In genomic region chr3:18444597-18445420, GRCh38 we compare ENCODE assay signal across 8 cellular contexts. TPM values are rescaled to one million over a fixed set of nuclear protein-coding genes. Genes with fewer than 3 reads are reported as not detected.
DNase-seq lines count a peak whose midpoint lies in the region; ATAC-seq, FAIRE-seq and TF ChIP-seq lines count a peak whose summit lies in the region.

No MANE protein-coding gene starts in this region.

- no peaks in the 10 kb centered on the region for H3K27me3 Mint-ChIP-seq in T-cell

- no peak overlapping the region for H3K4ac ChIP-seq in IMR-90 (ENCODE audit: low read depth, low read length)

- peaks cover 49 to 50% (median 49%) of the 10 kb centered on the region in 3 donors for H3K4me1 Mint-ChIP-seq in T-cell

- no peak overlapping the region for H3K14ac ChIP-seq in IMR-90 (replicated peaks; ENCODE audit: low read depth, low read length)

- WGBS in IMR-90 (ENCODE audit: extremely low coverage in 2 of 2, insufficient read length in 1 of 2), 2 experiments, result 1% methylated on average over 31 of the region's 116 CpGs; no CpG with 5 or more reads in 1 of the 2 experiments
- WGBS in iPS DF 6.9 (ENCODE audit: insufficient coverage, insufficient read length), result no CpG with 5 or more reads among the region's 116 CpGs

- H2BK120ac ChIP-seq in IMR-90 (ENCODE audit: low read depth, low read length), result no peak overlapping the region

- no peak overlapping the region for H2AK9ac ChIP-seq in IMR-90 (replicated peaks; ENCODE audit: low read depth, low read length, poor library complexity)

- H4K8ac ChIP-seq in IMR-90 (ENCODE audit: low read depth in 2 of 2, low read length in 2 of 2), result no peak overlapping the region

- H3K36me3 ChIP-seq in IMR-90 (ENCODE audit: control insufficient read depth, insufficient read depth, low read length) (no peaks in the 10 kb centered on the region), iPS DF 6.9 (ENCODE audit: control insufficient read depth, insufficient read depth, low read length) (no peaks in the 10 kb centered on the region; the same call in 1 of the 2 replicates), skeletal muscle satellite cell (ENCODE audit: insufficient read depth, low read length) (no peaks in the 10 kb centered on the region)

- peak overlapping the region; percentile 55 for H3K4me3 ChIP-seq in IMR-90 (ENCODE audit: insufficient read depth, low read depth, low read length)
- H3K4me3 ChIP-seq in iPS DF 6.9 (ENCODE audit: low read length), result peak overlapping the region; percentile 57
- H3K4me3 ChIP-seq in skeletal muscle satellite cell (ENCODE audit: low read length), result peak overlapping the region; percentile 69

- POLR2A ChIA-PET in IMR-90 (lab: Charles Lee; ENCODE audit: unreplicated experiment) (interaction anchor here (0.6 kb wide), 1 partner anchor 711 kb away, joined by 3 read pairs; no protein-coding TSS in a partner anchor), T-cell (lab: Charles Lee) (interaction anchor here (0.7 to 0.8 kb wide), 4 partner anchors 23 to 371 kb away, joined by 3 to 7 read pairs (median 4); no protein-coding TSS in a partner anchor)

- CTCF ChIA-PET in IMR-90 (lab: Yijun Ruan, JAX) (interaction anchor here (0.6 kb wide), 1 partner anchor 528 kb away, joined by 3 read pairs; no protein-coding TSS in a partner anchor), T-cell (lab: Charles Lee) (interaction anchor here in 1 of 2 donors (0.6 to 1.0 kb wide), 5 partner anchors 12 to 313 kb away, joined by 3 to 5 read pairs (median 4); no protein-coding TSS in a partner anchor)

- no peak overlapping the region for H2BK15ac ChIP-seq in IMR-90 (ENCODE audit: low read depth, low read length)

- H3K4me2 ChIP-seq in IMR-90 (ENCODE audit: low read depth, low read length), result peak overlapping the region; percentile 69
- peak overlapping the region; percentile 88 for H3K4me2 ChIP-seq in skeletal muscle satellite cell (ENCODE audit: low read length)

- intact Hi-C loops in IMR-90 (cut with micrococcal nuclease), result no loop called here

- no peak for DNase-seq in D721Med (ENCODE audit: insufficient read length, low spot score)
- DNase-seq in IMR-90, result peak; percentile 40
- peak; percentile 64 to 83 (median 74) for DNase-seq in T-cell
- no peak for DNase-seq in iPS DF 6.9 (ENCODE audit: low read depth, low spot score)
- DNase-seq in cortex of kidney (lab: John Stamatoyannopoulos, UW), result no peak

- H3K9me3 Mint-ChIP-seq in T-cell, result peaks cover under 1 to 18% (median 8%) of the 10 kb centered on the region in 3 donors

- no peak overlapping the region for H4K5ac ChIP-seq in IMR-90 (ENCODE audit: low read depth, low read length)

- peak; percentile 91 for ATAC-seq in GM21390 (IDR thresholded peaks at IDR 0.05; ENCODE audit: unreplicated experiment)
- ATAC-seq in IMR-90 (ENCODE audit: low read depth), result peak; percentile 98
- ATAC-seq in T-cell (replicated peaks in 1 of 4), result peak; percentile 72 to 79 (median 77)

- TF ChIP-seq POLR2A in IMR-90 (IDR thresholded peaks at IDR 0.05; ENCODE audit: low read depth, low read length), result no peak

- peaks cover 30% of the 10 kb centered on the region for H3K27me3 ChIP-seq in IMR-90 (ENCODE audit: control insufficient read depth, insufficient read depth, low read length)
- H3K27me3 ChIP-seq in iPS DF 6.9 (ENCODE audit: control insufficient read depth, insufficient read depth, low read length), result peaks cover 6% of the 10 kb centered on the region; the same call in 1 of the 2 replicates
- H3K27me3 ChIP-seq in skeletal muscle satellite cell (ENCODE audit: control insufficient read depth, insufficient read depth, low read length), result peaks cover 54% of the 10 kb centered on the region

- H2BK20ac ChIP-seq in IMR-90 (ENCODE audit: low read depth, low read length), result no peak overlapping the region

- no peaks in the 10 kb centered on the region for H3K9me3 ChIP-seq in IMR-90 (ENCODE audit: control insufficient read depth, insufficient read depth, low read length)
- H3K9me3 ChIP-seq in iPS DF 6.9 (ENCODE audit: control insufficient read depth, insufficient read depth, low read length), result no peaks in the 10 kb centered on the region
- H3K9me3 ChIP-seq in skeletal muscle satellite cell (replicated peaks; ENCODE audit: low read length), result no peaks in the 10 kb centered on the region

- H3K18ac ChIP-seq in IMR-90 (ENCODE audit: low read depth, low read length), result no peak overlapping the region

- peak overlapping the region; percentile 95 to 96 for H3K27ac Mint-ChIP-seq in T-cell

- no peak for FAIRE-seq in D721Med (lab: Jason Lieb, UNC)

- dilution Hi-C loops in IMR-90 (cut with HindIII; ENCODE audit: low sequenced_read_pairs, unreplicated experiment), result no loop called here

- no peaks in the 10 kb centered on the region for H4K20me1 ChIP-seq in IMR-90 (ENCODE audit: insufficient read depth, low read length)

- no peak overlapping the region for H3K9ac ChIP-seq in IMR-90 (ENCODE audit: low read depth, low read length)
- H3K9ac ChIP-seq in skeletal muscle satellite cell (ENCODE audit: low read depth, low read length), result no peak overlapping the region

- no peak overlapping the region for H2AK5ac ChIP-seq in IMR-90 (ENCODE audit: low read depth, low read length)

- peak; percentile 28; the same call in 1 of the 2 replicates for TF ChIP-seq RAD21 in IMR-90 (IDR thresholded peaks at IDR 0.05; ENCODE audit: low read length)

- H4K91ac ChIP-seq in IMR-90 (ENCODE audit: insufficient read depth, low read depth, low read length), result no peak overlapping the region

- H3K23ac ChIP-seq in IMR-90 (ENCODE audit: low read depth, low read length), result no peak overlapping the region

- H2AFZ ChIP-seq in IMR-90 (replicated peaks; ENCODE audit: low read length, poor library complexity), result peak overlapping the region; percentile 82

- peaks cover 22% of the 10 kb centered on the region for H3K36me3 Mint-ChIP-seq in T-cell

- H3K4me1 ChIP-seq in IMR-90 (ENCODE audit: control insufficient read depth, insufficient read depth, low read length) (no peaks in the 10 kb centered on the region), iPS DF 6.9 (ENCODE audit: control insufficient read depth, insufficient read depth, low read length) (peaks cover 6% of the 10 kb centered on the region; the same call in 1 of the 2 replicates), skeletal muscle satellite cell (ENCODE audit: control insufficient read depth, insufficient read depth, low read length) (peaks cover 17% of the 10 kb centered on the region)

- peak overlapping the region; percentile 85 to 97 (median 96) for H3K4me3 Mint-ChIP-seq in T-cell

- TF ChIP-seq CTCF in D721Med (IDR thresholded peaks at IDR 0.05; ENCODE audit: insufficient read depth, missing control alignments) (peak; percentile 28), IMR-90 (conservative IDR thresholded peaks at IDR 0.05; ENCODE audit: low read depth, low read length) (peak; percentile 57)

- H3K27ac ChIP-seq in IMR-90 (ENCODE audit: insufficient read depth, low read length), result no peak overlapping the region
- H3K27ac ChIP-seq in angular gyrus (ENCODE audit: low read depth, low read length), result peak overlapping the region; percentile 11
- no peak overlapping the region for H3K27ac ChIP-seq in iPS DF 6.9 (ENCODE audit: low read length)

- in situ Hi-C loops in IMR-90 (cut with MboI; ENCODE audit: low sequenced_read_pairs), result no loop called here

- no peaks in the 10 kb centered on the region for H3K9me1 ChIP-seq in IMR-90 (ENCODE audit: insufficient read depth, low read length)

- H3K56ac ChIP-seq in IMR-90 (ENCODE audit: extremely low read depth, insufficient read depth, low read length), result no peak overlapping the region

- H3K79me1 ChIP-seq in IMR-90 (ENCODE audit: low read depth in 1 of 2, low read length in 2 of 2), result no peaks in the 10 kb centered on the region

- no peak overlapping the region for H2BK5ac ChIP-seq in IMR-90 (ENCODE audit: low read depth, low read length, poor library complexity, severe bottlenecking)

- BruUV-seq in IMR-90 (replicated peaks; lab: Mats Ljungman, UMichigan), result no TSS peak

TF ChIP-seq in IMR-90, 13 proteins besides CTCF, POLR2A, EP300 and RAD21:
- TF ChIP-seq MAFK (IDR thresholded peaks at IDR 0.05; ENCODE audit: low read depth, low read length) (no peak), CEBPB (IDR thresholded peaks at IDR 0.05; ENCODE audit: low read depth, low read length) (no peak), FOS (IDR thresholded peaks at IDR 0.05; ENCODE audit: low read depth, low read length) (no peak), CHD1 (IDR thresholded peaks at IDR 0.05; ENCODE audit: low read depth, low read length) (no peak), ELK1 (IDR thresholded peaks at IDR 0.05; ENCODE audit: borderline replicate concordance, low read depth, low read length) (no peak), RCOR1 (IDR thresholded peaks at IDR 0.05; ENCODE audit: insufficient replicate concordance, low read length) (no peak), MXI1 (IDR thresholded peaks at IDR 0.05; ENCODE audit: borderline replicate concordance, low read depth, low read length) (no peak), NFE2L2 (IDR thresholded peaks at IDR 0.05; ENCODE audit: low read depth, low read length) (no peak), SMC3 (IDR thresholded peaks at IDR 0.05; ENCODE audit: low read depth, low read length) (no peak)

RNA-seq across cellular contexts. Expression of gene SATB1, which starts 19.7 kb away (rescaled TPM):
- total RNA-seq in IMR-90 (2012; rRNA removed) (5.3 and 7.5 TPM in 2 replicates), T-cell (100 to 1,000 TPM; 204 to 417 (median 282) TPM)
- 7.3 and 10.7 TPM in 2 replicates for polyA plus RNA-seq in IMR-90 (2012; rRNA removed)
- polyA plus RNA-seq in IMR-90 (2012; cell fraction: cytosol; rRNA removed), result 2.4 and 2.9 TPM in 2 replicates
- polyA plus RNA-seq in IMR-90 (2012; cell fraction: nucleus; rRNA removed; ENCODE audit: low replicate concordance), result 6.0 and 29.4 TPM in 2 replicates
- total RNA-seq in skeletal muscle satellite cell (2012; rRNA removed), result 4.1 and 4.4 TPM in 2 replicates

Comparison
In these comparisons a context has a peak if more than half of its experiments do, and no peak if none do; other contexts are left out.
1. DNase-seq: peak in IMR-90 (single experiment) and T-cell (34 of 34); none in D721Med (single experiment), iPS DF 6.9 (single experiment) and cortex of kidney (single experiment).
2. RNA of gene SATB1, which starts 19.7 kb away (total RNA-seq): 204 to 417 TPM in T-cell; 5.3 to 7.5 TPM in IMR-90; every median in the first group is over 10 times any median in the second.
3. Peak in every context shown above with its lines, with median percentiles within 50 percentile points of each other: ATAC-seq and H3K4me3 ChIP-seq.